Comparison of ENCODE assay signal across 8 cellular contexts in genomic region chr4:174120446-174121142, GRCh38.
A peak's percentile ranks its signal among the peaks of the same experiment; 100 is the strongest.
DNase-seq lines count a peak whose midpoint lies in the region; ATAC-seq and TF ChIP-seq lines count a peak whose summit lies in the region.

No MANE protein-coding gene starts in this region.

- H3K4me1 Mint-ChIP-seq in endodermal cell (peaks cover 17% of the 10 kb centered on the region), memory B cell (peaks cover 5% of the 10 kb centered on the region), type B pancreatic cell (ENCODE audit: unreplicated experiment) (peaks cover 12% of the 10 kb centered on the region)

- TF ChIP-seq CTCF in GM12873 (IDR thresholded peaks at IDR 0.05; ENCODE audit: insufficient read depth, low read depth, low read length, missing control alignments) (peak; percentile 56), LNCAP (IDR thresholded peaks at IDR 0.05) (peak; percentile 49; the same call in 1 of the 2 replicates), endodermal cell (conservative IDR thresholded peaks at IDR 0.05) (peak; percentile 72), type B pancreatic cell (conservative IDR thresholded peaks at IDR 0.05) (peak; percentile 77)

- no peaks in the 10 kb centered on the region for H3K4me1 ChIP-seq in SJSA1 (replicated peaks)
- H3K4me1 ChIP-seq in endodermal cell (ENCODE audit: control insufficient read depth, insufficient read depth, low read length) = peaks cover 2% of the 10 kb centered on the region

- DNase-seq in AG08395 (ENCODE audit: low spot score) (peak; percentile 65), SJSA1 (ENCODE audit: low read depth in 1 of 2, low spot score in 2 of 2) (peak; percentile 43 to 44), endodermal cell (peak; percentile 69), memory B cell (ENCODE audit: low spot score in 2 of 2) (no peak), type B pancreatic cell (ENCODE audit: extremely low spot score, unreplicated experiment) (no peak)
- no peak for DNase-seq in activated CD8-positive, alpha-beta memory T cell treated with anti-CD3 and anti-CD28 coated beads, Interleukin-2, amount 50 U/mL, for 4 hours

- WGBS in endodermal cell (ENCODE audit: insufficient coverage in 1 of 2, insufficient read length in 1 of 2), 2 experiments = 39 to 45% methylated on average over 6 to 8 of the region's 19 CpGs

- H3K36me3 ChIP-seq in SJSA1 (no peaks in the 10 kb centered on the region), endodermal cell (ENCODE audit: control insufficient read depth, insufficient read depth, low read length) (no peaks in the 10 kb centered on the region)

- H3K27ac Mint-ChIP-seq in endodermal cell (no peak overlapping the region), memory B cell (no peak overlapping the region), type B pancreatic cell (peak overlapping the region; percentile 39)

- H3K27me3 Mint-ChIP-seq in endodermal cell (ENCODE audit: insufficient read depth) (peaks cover 18% of the 10 kb centered on the region), memory B cell (peaks cover 4% of the 10 kb centered on the region), type B pancreatic cell (peaks cover 23% of the 10 kb centered on the region)

- ATAC-seq in memory B cell (ENCODE audit: low read depth) = peak; percentile 46

- peak overlapping the region; percentile 14; the same call in 1 of the 2 replicates for H3K4me3 ChIP-seq in SJSA1
- H3K4me3 ChIP-seq in endodermal cell (ENCODE audit: low read length) = no peak overlapping the region

- H3K9me3 Mint-ChIP-seq in endodermal cell = no peaks in the 10 kb centered on the region
- H3K9me3 Mint-ChIP-seq in memory B cell = no peaks in the 10 kb centered on the region
- no peaks in the 10 kb centered on the region for H3K9me3 Mint-ChIP-seq in type B pancreatic cell

- no peak overlapping the region for H3K27ac ChIP-seq in SJSA1
- no peak overlapping the region for H3K27ac ChIP-seq in endodermal cell (ENCODE audit: low read depth, low read length)

- H3K4me3 Mint-ChIP-seq in endodermal cell (peak overlapping the region; percentile 49), memory B cell (peak overlapping the region; percentile 31), type B pancreatic cell (peak overlapping the region; percentile 88)

- H3K27me3 ChIP-seq in SJSA1 (replicated peaks) (0 out of 2 replicates have a peak, but pooled peaks cover 4% of the 10 kb centered on the region), endodermal cell (ENCODE audit: control insufficient read depth, insufficient read depth, low read length, poor library complexity, severe bottlenecking) (no peaks in the 10 kb centered on the region)

- no peak overlapping the region for H3K9ac ChIP-seq in endodermal cell (ENCODE audit: extremely low read depth, low read length, poor library complexity, severe bottlenecking)

- H3K36me3 Mint-ChIP-seq in endodermal cell (ENCODE audit: low read depth) (no peaks in the 10 kb centered on the region), memory B cell (no peaks in the 10 kb centered on the region), type B pancreatic cell (no peaks in the 10 kb centered on the region)

- H3K9me3 ChIP-seq in SJSA1 (replicated peaks) (no peaks in the 10 kb centered on the region), endodermal cell (ENCODE audit: control insufficient read depth, low read length) (no peaks in the 10 kb centered on the region)

Comparison
In these comparisons a context has a peak if more than half of its experiments do, and no peak if none do; other contexts are left out.
1. DNase-seq: peak in AG08395 (single experiment), SJSA1 (2 of 2) and endodermal cell (single experiment); none in memory B cell (0 of 2), type B pancreatic cell (single experiment) and activated CD8-positive, alpha-beta memory T cell treated with anti-CD3 and anti-CD28 coated beads, Interleukin-2, amount 50 U/mL, for 4 hours (single experiment).
2. H3K4me3 Mint-ChIP-seq: peak in every context shown above with its lines; median percentile 88 in type B pancreatic cell; 49 in endodermal cell; 31 in memory B cell.
3. Peak in every context shown above with its lines, with median percentiles within 50 percentile points of each other: CTCF ChIP-seq.